13 cellular contexts compared by ENCODE assay signal in genomic region chr10:89393898-89394297, GRCh38. TPM values are rescaled to one million over a fixed set of nuclear protein-coding genes. Genes with fewer than 3 reads are reported as not detected.
A peak's percentile ranks its signal among the peaks of the same experiment; 100 is the strongest.
DNase-seq lines count a peak whose midpoint lies in the region; FAIRE-seq and TF ChIP-seq lines count a peak whose summit lies in the region.
"Had no signal": no experiment of that assay in that cellular context is flagged by ENCODE, and none has a peak within 500 bp of the region (broad histone marks: within the 10 kb centered on the region; RNA-seq: fewer than 3 reads in every experiment).

No MANE protein-coding gene starts in this region.

- H3K27me3 Mint-ChIP-seq in astrocyte (ENCODE audit: low read depth, unreplicated experiment) = no peaks in the 10 kb centered on the region
- no peaks in the 10 kb centered on the region for H3K27me3 Mint-ChIP-seq in mesothelial cell of epicardium (ENCODE audit: low read depth)
- H3K27me3 Mint-ChIP-seq: memory B cell had no signal

- no peaks in the 10 kb centered on the region for H3K9me3 Mint-ChIP-seq in astrocyte (ENCODE audit: unreplicated experiment)
- peaks cover 18% of the 10 kb centered on the region for H3K9me3 Mint-ChIP-seq in mesothelial cell of epicardium
- H3K9me3 Mint-ChIP-seq: memory B cell had no signal

- peaks cover 20% of the 10 kb centered on the region for H3K4me1 Mint-ChIP-seq in astrocyte (ENCODE audit: low read depth, unreplicated experiment)
- H3K4me1 Mint-ChIP-seq in mesothelial cell of epicardium = peaks cover 31% of the 10 kb centered on the region

- peaks cover 47% of the 10 kb centered on the region for H3K36me3 ChIP-seq in ACC112 (ENCODE audit: insufficient read depth, low read length)
- no peaks in the 10 kb centered on the region for H3K36me3 ChIP-seq in astrocyte (ENCODE audit: insufficient read depth, low read length)
- H3K36me3 ChIP-seq: Peyer's patch had no signal

- DNase-seq in DMS53 treated with DMSO at 0.1 percent for 48 hours (lab: John Stamatoyannopoulos, UW; ENCODE audit: unreplicated experiment) = peak; percentile 66
- DNase-seq in astrocyte (ENCODE audit: low read depth) = no peak
- no peak for DNase-seq in mesothelial cell of epicardium (ENCODE audit: low spot score in 2 of 2, unreplicated experiment in 2 of 2)
- DNase-seq in C1 segment of cervical spinal cord (lab: John Stamatoyannopoulos, UW) = no peak
- no peak for DNase-seq in inferior parietal cortex (ENCODE audit: extremely low spot score)
- DNase-seq in RCC 7860 (ENCODE audit: low spot score) = no peak
- no peak for DNase-seq in NCI-H446 (lab: John Stamatoyannopoulos, UW)
- DNase-seq: activated T-cell treated with anti-CD3 and anti-CD28 coated beads, Interleukin-2, amount 50 U/mL, for 1 hour; Calu3; Peyer's patch had no signal

- no peaks in the 10 kb centered on the region for H4K20me1 ChIP-seq in astrocyte (ENCODE audit: insufficient read depth, low read length)

- H3K9ac ChIP-seq in astrocyte (ENCODE audit: low read length) = no peak overlapping the region

- no peaks in the 10 kb centered on the region for H3K9me3 ChIP-seq in astrocyte (ENCODE audit: insufficient read depth, low read depth, low read length)
- H3K9me3 ChIP-seq: Peyer's patch had no signal

- H3K4me3 Mint-ChIP-seq in astrocyte (ENCODE audit: unreplicated experiment) = peak overlapping the region; percentile 95
- H3K4me3 Mint-ChIP-seq in mesothelial cell of epicardium = peak overlapping the region; percentile 74
- H3K4me3 Mint-ChIP-seq: memory B cell had no signal

- H3K36me3 Mint-ChIP-seq in astrocyte (ENCODE audit: low read depth, unreplicated experiment) (peaks cover 13% of the 10 kb centered on the region), mesothelial cell of epicardium (peaks cover 27% of the 10 kb centered on the region)
- H3K36me3 Mint-ChIP-seq: memory B cell had no signal

- H2AFZ ChIP-seq in ACC112 (ENCODE audit: low read length, unreplicated experiment) = no peak overlapping the region
- H2AFZ ChIP-seq in astrocyte (ENCODE audit: low read depth, low read length) = no peak overlapping the region

- H3K79me2 ChIP-seq in ACC112 (ENCODE audit: control insufficient read depth, insufficient read depth, low read length, unreplicated experiment) (peaks cover 64% of the 10 kb centered on the region), astrocyte (ENCODE audit: insufficient read depth, low read length) (no peaks in the 10 kb centered on the region)

- H3K27ac ChIP-seq in ACC112 (ENCODE audit: low read depth, low read length) (no peak overlapping the region), astrocyte (ENCODE audit: low read depth, low read length) (no peak overlapping the region)

- no peak for FAIRE-seq in astrocyte (lab: Jason Lieb, UNC)
- no peak for FAIRE-seq in RCC 7860 (lab: Jason Lieb, UNC)
- FAIRE-seq: colon had no signal

- TF ChIP-seq CTCF in astrocyte (IDR thresholded peaks at IDR 0.05; ENCODE audit: insufficient read depth, low read depth, low read length) (no peak), mesothelial cell of epicardium (IDR thresholded peaks at IDR 0.05; ENCODE audit: unreplicated experiment) (no peak)

- H3K27me3 ChIP-seq in ACC112 (ENCODE audit: insufficient read depth, low read length) = no peaks in the 10 kb centered on the region
- H3K27me3 ChIP-seq in astrocyte (ENCODE audit: insufficient read depth, low read length) = no peaks in the 10 kb centered on the region
- H3K27me3 ChIP-seq: Peyer's patch had no signal

- H3K27ac Mint-ChIP-seq in astrocyte (ENCODE audit: unreplicated experiment) (no peak overlapping the region), mesothelial cell of epicardium (no peak overlapping the region)
- H3K27ac Mint-ChIP-seq: memory B cell had no signal

- H3K4me1 ChIP-seq in ACC112 (ENCODE audit: control insufficient read depth, insufficient read depth, low read length, unreplicated experiment) (peaks cover 31% of the 10 kb centered on the region), astrocyte (ENCODE audit: insufficient read depth, low read length) (peaks cover 11% of the 10 kb centered on the region)

- no peak overlapping the region for H3K4me2 ChIP-seq in astrocyte (ENCODE audit: low read length)

- peak overlapping the region; percentile 96 for H3K4me3 ChIP-seq in ACC112 (ENCODE audit: low read depth, low read length)
- H3K4me3 ChIP-seq in astrocyte (ENCODE audit: insufficient read depth, low read depth, low read length) = no peak overlapping the region

RNA-seq across cellular contexts. Expression of gene IFIT1, which starts 1.5 kb away (rescaled TPM):
- total RNA-seq in astrocyte (335 and 375 TPM in 2 replicates), mesothelial cell of epicardium (34.5 to 44.1 TPM (median 35.4 TPM) in 3 replicates)

RNA-seq across cellular contexts. Expression of gene IFIT1B, which starts 16.0 kb away (rescaled TPM):
- not detected in 2 replicates for total RNA-seq in astrocyte
- total RNA-seq in mesothelial cell of epicardium = not detected in 3 replicates
- total RNA-seq: Calu3, Peyer's patch had no signal

RNA-seq across cellular contexts. Expression of gene IFIT5, which starts 20.5 kb away (rescaled TPM):
- total RNA-seq in astrocyte = 42.9 and 44.7 TPM in 2 replicates
- 19.1 to 20.5 TPM (median 20.1 TPM) in 3 replicates for total RNA-seq in mesothelial cell of epicardium
